Comparison of ENCODE assay signal across 1 cellular context in the genomic region with DNA sequence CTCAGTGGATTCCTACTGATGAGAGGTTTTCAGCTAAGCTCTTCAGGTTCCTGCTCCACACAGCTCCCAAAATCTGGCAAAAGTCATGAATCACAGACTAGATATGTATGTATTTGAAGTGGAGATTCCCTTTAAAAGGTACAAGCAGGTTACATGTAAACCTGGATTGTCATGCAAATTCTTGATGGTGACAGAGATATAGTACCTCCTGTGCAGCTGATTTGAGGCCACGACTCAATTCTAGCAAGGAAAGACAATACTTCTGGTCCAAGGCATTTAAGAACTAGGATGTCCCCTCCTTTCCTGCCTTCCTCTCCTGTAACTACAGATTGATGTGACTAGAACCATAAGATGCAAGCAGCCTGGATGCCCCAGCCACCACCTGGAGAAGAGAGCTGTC.
TF ChIP-seq lines count a peak whose summit lies in the region.

No MANE protein-coding gene starts in this region.

TF ChIP-seq in HepG2, 621 proteins besides CTCF, POLR2A, EP300 and RAD21:
- TF ChIP-seq, protein P1, sequence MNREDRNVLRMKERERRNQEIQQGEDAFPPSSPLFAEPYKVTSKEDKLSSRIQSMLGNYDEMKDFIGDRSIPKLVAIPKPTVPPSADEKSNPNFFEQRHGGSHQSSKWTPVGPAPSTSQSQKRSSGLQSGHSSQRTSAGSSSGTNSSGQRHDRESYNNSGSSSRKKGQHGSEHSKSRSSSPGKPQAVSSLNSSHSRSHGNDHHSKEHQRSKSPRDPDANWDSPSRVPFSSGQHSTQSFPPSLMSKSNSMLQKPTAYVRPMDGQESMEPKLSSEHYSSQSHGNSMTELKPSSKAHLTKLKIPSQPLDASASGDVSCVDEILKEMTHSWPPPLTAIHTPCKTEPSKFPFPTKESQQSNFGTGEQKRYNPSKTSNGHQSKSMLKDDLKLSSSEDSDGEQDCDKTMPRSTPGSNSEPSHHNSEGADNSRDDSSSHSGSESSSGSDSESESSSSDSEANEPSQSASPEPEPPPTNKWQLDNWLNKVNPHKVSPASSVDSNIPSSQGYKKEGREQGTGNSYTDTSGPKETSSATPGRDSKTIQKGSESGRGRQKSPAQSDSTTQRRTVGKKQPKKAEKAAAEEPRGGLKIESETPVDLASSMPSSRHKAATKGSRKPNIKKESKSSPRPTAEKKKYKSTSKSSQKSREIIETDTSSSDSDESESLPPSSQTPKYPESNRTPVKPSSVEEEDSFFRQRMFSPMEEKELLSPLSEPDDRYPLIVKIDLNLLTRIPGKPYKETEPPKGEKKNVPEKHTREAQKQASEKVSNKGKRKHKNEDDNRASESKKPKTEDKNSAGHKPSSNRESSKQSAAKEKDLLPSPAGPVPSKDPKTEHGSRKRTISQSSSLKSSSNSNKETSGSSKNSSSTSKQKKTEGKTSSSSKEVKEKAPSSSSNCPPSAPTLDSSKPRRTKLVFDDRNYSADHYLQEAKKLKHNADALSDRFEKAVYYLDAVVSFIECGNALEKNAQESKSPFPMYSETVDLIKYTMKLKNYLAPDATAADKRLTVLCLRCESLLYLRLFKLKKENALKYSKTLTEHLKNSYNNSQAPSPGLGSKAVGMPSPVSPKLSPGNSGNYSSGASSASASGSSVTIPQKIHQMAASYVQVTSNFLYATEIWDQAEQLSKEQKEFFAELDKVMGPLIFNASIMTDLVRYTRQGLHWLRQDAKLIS (CRISPR knock-in tag; IDR thresholded peaks at IDR 0.05): no peak
- no peak for TF ChIP-seq MBNL3 (CRISPR knock-in tag; conservative IDR thresholded peaks at IDR 0.05)
- TF ChIP-seq, protein P2, sequence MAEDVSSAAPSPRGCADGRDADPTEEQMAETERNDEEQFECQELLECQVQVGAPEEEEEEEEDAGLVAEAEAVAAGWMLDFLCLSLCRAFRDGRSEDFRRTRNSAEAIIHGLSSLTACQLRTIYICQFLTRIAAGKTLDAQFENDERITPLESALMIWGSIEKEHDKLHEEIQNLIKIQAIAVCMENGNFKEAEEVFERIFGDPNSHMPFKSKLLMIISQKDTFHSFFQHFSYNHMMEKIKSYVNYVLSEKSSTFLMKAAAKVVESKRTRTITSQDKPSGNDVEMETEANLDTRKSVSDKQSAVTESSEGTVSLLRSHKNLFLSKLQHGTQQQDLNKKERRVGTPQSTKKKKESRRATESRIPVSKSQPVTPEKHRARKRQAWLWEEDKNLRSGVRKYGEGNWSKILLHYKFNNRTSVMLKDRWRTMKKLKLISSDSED (CRISPR knock-in tag; IDR thresholded peaks at IDR 0.05): no peak
- no peak for TF ChIP-seq PHF20 (CRISPR knock-in tag; IDR thresholded peaks at IDR 0.05)
- no peak for TF ChIP-seq AKAP8 (CRISPR knock-in tag; IDR thresholded peaks at IDR 0.05)
- TF ChIP-seq JUN (CRISPR knock-in tag; IDR thresholded peaks at IDR 0.05): no peak
- TF ChIP-seq, protein P3, sequence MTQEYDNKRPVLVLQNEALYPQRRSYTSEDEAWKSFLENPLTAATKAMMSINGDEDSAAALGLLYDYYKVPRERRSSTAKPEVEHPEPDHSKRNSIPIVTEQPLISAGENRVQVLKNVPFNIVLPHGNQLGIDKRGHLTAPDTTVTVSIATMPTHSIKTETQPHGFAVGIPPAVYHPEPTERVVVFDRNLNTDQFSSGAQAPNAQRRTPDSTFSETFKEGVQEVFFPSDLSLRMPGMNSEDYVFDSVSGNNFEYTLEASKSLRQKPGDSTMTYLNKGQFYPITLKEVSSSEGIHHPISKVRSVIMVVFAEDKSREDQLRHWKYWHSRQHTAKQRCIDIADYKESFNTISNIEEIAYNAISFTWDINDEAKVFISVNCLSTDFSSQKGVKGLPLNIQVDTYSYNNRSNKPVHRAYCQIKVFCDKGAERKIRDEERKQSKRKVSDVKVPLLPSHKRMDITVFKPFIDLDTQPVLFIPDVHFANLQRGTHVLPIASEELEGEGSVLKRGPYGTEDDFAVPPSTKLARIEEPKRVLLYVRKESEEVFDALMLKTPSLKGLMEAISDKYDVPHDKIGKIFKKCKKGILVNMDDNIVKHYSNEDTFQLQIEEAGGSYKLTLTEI (CRISPR knock-in tag; conservative IDR thresholded peaks at IDR 0.05): no peak
- TF ChIP-seq, protein P4, sequence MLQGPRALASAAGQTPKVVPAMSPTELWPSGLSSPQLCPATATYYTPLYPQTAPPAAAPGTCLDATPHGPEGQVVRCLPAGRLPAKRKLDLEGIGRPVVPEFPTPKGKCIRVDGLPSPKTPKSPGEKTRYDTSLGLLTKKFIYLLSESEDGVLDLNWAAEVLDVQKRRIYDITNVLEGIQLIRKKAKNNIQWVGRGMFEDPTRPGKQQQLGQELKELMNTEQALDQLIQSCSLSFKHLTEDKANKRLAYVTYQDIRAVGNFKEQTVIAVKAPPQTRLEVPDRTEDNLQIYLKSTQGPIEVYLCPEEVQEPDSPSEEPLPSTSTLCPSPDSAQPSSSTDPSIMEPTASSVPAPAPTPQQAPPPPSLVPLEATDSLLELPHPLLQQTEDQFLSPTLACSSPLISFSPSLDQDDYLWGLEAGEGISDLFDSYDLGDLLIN (CRISPR knock-in tag; IDR thresholded peaks at IDR 0.05; ENCODE audit: borderline replicate concordance): no peak
- TF ChIP-seq LCORL (IDR thresholded peaks at IDR 0.05): no peak
- TF ChIP-seq LCORL (CRISPR knock-in tag; IDR thresholded peaks at IDR 0.05): no peak
- TF ChIP-seq PTBP1 (IDR thresholded peaks at IDR 0.05; ENCODE audit: low read depth, low read length, poor library complexity, severe bottlenecking): no peak
- no peak for TF ChIP-seq ZNF547 (CRISPR knock-in tag; IDR thresholded peaks at IDR 0.05)
TF ChIP-seq in HepG2: peak in this region for 0.
